In the genomic region with DNA sequence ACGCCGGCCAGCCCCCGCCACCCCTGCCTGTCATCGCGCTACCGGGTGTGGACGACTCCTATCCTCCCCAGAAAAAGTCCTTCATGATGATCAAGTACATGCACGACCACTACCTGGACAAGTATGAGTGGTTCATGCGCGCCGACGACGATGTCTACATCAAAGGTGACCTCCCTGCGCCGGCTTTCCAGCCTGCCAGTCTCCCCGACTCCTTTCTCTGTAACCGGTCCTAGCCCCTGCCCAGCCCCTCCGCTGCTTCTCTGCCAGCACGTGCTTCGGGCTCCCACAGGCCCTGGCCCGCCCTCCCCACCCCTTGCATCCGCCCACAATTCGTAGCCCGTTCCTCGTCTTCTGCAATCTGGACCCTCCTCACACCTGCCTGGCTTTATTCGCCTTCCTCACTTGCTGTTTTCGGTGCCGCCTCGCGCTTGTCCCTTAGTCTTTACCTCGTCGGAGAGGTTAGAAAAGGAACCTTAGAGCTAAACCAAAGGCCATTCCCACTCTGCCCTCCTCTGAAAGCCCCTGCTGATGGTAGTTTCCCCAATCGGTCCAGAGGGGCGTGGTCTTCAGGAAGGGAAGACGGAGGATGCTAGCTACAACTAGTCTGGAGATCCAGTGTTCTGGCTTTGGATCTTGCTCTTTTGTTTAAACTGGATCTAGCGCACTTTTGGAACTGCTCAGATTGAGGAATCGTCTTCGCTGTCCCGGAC, we compare ENCODE assay signal across 8 cellular contexts.
DNase-seq lines count a peak whose midpoint lies in the region; ATAC-seq and TF ChIP-seq lines count a peak whose summit lies in the region.

No MANE protein-coding gene starts in this region.

- no peaks in the 10 kb centered on the region for H3K9me3 Mint-ChIP-seq in stimulated activated naive B cell treated with anti-CD40 and anti-IgM and Interleukin-4, amounts not matched to agents 10 μg/mL and 1 μg/mL and 100 μg/mL, for 72 hours

- H3K27ac Mint-ChIP-seq in stimulated activated naive B cell treated with anti-CD40 and anti-IgM and Interleukin-4, amounts not matched to agents 10 μg/mL and 1 μg/mL and 100 μg/mL, for 72 hours = peak overlapping the region; percentile 37

- H3K4me3 ChIP-seq in ACC112 (ENCODE audit: low read depth, low read length) = peak overlapping the region; percentile 82
- H3K4me3 ChIP-seq in astrocyte of the spinal cord (ENCODE audit: low read depth, low read length) = peak overlapping the region; percentile 61

- peaks cover 3 to 7% of the 10 kb centered on the region in 2 donors for H3K36me3 Mint-ChIP-seq in stimulated activated naive B cell treated with anti-CD40 and anti-IgM and Interleukin-4, amounts not matched to agents 10 μg/mL and 1 μg/mL and 100 μg/mL, for 72 hours

- no peak for TF ChIP-seq CTCF in astrocyte of the spinal cord (IDR thresholded peaks at IDR 0.05; ENCODE audit: low read depth, low read length)

- in situ Hi-C loops in astrocyte of the spinal cord (cut with HindIII; ENCODE audit: low sequenced_read_pairs) = no loop called here

- H2AFZ ChIP-seq in ACC112 (ENCODE audit: low read length, unreplicated experiment) = peak overlapping the region; percentile 81

- H3K27me3 Mint-ChIP-seq in stimulated activated naive B cell treated with anti-CD40 and anti-IgM and Interleukin-4, amounts not matched to agents 10 μg/mL and 1 μg/mL and 100 μg/mL, for 72 hours = peaks cover 37 to 44% of the 10 kb centered on the region in 2 donors

- H3K4me1 ChIP-seq in ACC112 (ENCODE audit: control insufficient read depth, insufficient read depth, low read length, unreplicated experiment) = peaks cover 12% of the 10 kb centered on the region

- H3K27me3 ChIP-seq in ACC112 (ENCODE audit: insufficient read depth, low read length) = no peaks in the 10 kb centered on the region

- peaks cover 12 to 17% of the 10 kb centered on the region in 2 donors for H3K4me1 Mint-ChIP-seq in stimulated activated naive B cell treated with anti-CD40 and anti-IgM and Interleukin-4, amounts not matched to agents 10 μg/mL and 1 μg/mL and 100 μg/mL, for 72 hours

- H3K79me2 ChIP-seq in ACC112 (ENCODE audit: control insufficient read depth, insufficient read depth, low read length, unreplicated experiment) = no peaks in the 10 kb centered on the region

- DNase-seq in astrocyte of the spinal cord (ENCODE audit: low read depth, low spot score) = peak; percentile 24
- DNase-seq in iris pigment epithelial cell (ENCODE audit: low read depth) = peak; percentile 9
- no peak for DNase-seq in stimulated activated naive B cell treated with anti-CD40 and anti-IgM and Interleukin-4, amounts not matched to agents 10 μg/mL and 1 μg/mL and 100 μg/mL, for 72 hours
- DNase-seq in AG08396 (ENCODE audit: low spot score) = no peak

- peak overlapping the region; percentile 70 to 79 for H3K4me3 Mint-ChIP-seq in stimulated activated naive B cell treated with anti-CD40 and anti-IgM and Interleukin-4, amounts not matched to agents 10 μg/mL and 1 μg/mL and 100 μg/mL, for 72 hours

- no peaks in the 10 kb centered on the region for H3K36me3 ChIP-seq in ACC112 (ENCODE audit: insufficient read depth, low read length)

- no peak overlapping the region for H3K27ac ChIP-seq in ACC112 (ENCODE audit: low read depth, low read length)

- ATAC-seq in HG02642 (IDR thresholded peaks at IDR 0.05; ENCODE audit: poor library complexity, unreplicated experiment) (peak; percentile 9), GM21423 (IDR thresholded peaks at IDR 0.05; ENCODE audit: unreplicated experiment) (no peak), HG02798 (IDR thresholded peaks at IDR 0.05; ENCODE audit: poor library complexity, unreplicated experiment) (no peak)
- no peak for ATAC-seq in stimulated activated naive B cell treated with anti-CD40 and anti-IgM and Interleukin-4, amounts not matched to agents 10 μg/mL and 1 μg/mL and 100 μg/mL, for 72 hours (replicated peaks)

Comparison
In these comparisons a context has a peak if more than half of its experiments do, and no peak if none do; other contexts are left out.
1. DNase-seq: peak in astrocyte of the spinal cord (single experiment) and iris pigment epithelial cell (single experiment); none in stimulated activated naive B cell treated with anti-CD40 and anti-IgM and Interleukin-4, amounts not matched to agents 10 μg/mL and 1 μg/mL and 100 μg/mL, for 72 hours (single experiment) and AG08396 (single experiment).